16 cellular contexts compared by ENCODE assay signal in the genomic region with DNA sequence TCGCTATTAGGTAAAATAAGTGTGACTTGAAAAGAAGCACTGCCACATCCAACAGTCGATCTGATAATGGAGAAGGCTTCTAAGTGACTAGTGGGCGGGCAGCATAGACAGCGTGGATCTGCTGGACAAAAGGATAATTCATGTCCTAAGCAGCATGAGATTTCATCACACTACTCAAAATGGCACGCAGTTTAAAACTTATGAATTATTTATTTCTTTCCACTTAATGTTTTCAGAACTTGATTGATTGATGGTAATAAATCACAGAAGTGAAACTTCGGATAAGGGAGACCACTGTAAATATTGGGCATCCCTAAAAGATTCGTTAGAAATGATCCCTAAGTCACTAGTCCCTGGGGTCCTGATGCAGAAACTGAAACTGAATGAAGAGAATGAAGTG.
DNase-seq lines count a peak whose midpoint lies in the region; FAIRE-seq and TF ChIP-seq lines count a peak whose summit lies in the region.
"Had no signal": no experiment of that assay in that cellular context is flagged by ENCODE, and none has a peak within 500 bp of the region (broad histone marks: within the 10 kb centered on the region; RNA-seq: fewer than 3 reads in every experiment).

No MANE protein-coding gene starts in this region.

- H3K27ac Mint-ChIP-seq in glutamatergic neuron (ENCODE audit: unreplicated experiment): peak overlapping the region; percentile 99

- TF ChIP-seq CTCF in glutamatergic neuron (IDR thresholded peaks at IDR 0.05; ENCODE audit: partially characterized antibody, unreplicated experiment) (no peak), kidney (IDR thresholded peaks at IDR 0.05; ENCODE audit: borderline replicate concordance, extremely low read depth, insufficient read depth) (no peak)

- H3K9me3 ChIP-seq in kidney (ENCODE audit: control insufficient read depth in 1 of 2, low read length in 2 of 2): no peaks in the 10 kb centered on the region
- no peaks in the 10 kb centered on the region for H3K9me3 ChIP-seq in HAP-1
- H3K9me3 ChIP-seq: SJCRH30 had no signal

- no peak overlapping the region for H3K27ac ChIP-seq in kidney (ENCODE audit: low read depth in 2 of 2, low read length in 2 of 2)
- H3K27ac ChIP-seq: BLaER1 treated with 17β-estradiol and CSF1 and Interleukin-3, amounts not matched to agents 10 nM and 100 nM; RWPE1; SJCRH30 had no signal

- H3K4me1 Mint-ChIP-seq in glutamatergic neuron (ENCODE audit: low read depth, unreplicated experiment): peaks cover 42% of the 10 kb centered on the region

- H3K27me3 Mint-ChIP-seq in glutamatergic neuron (ENCODE audit: unreplicated experiment): peaks cover 5% of the 10 kb centered on the region

- no peaks in the 10 kb centered on the region for H3K27me3 ChIP-seq in HAP-1 (ENCODE audit: low read depth)
- H3K27me3 ChIP-seq: BLaER1 treated with 17β-estradiol and CSF1 and Interleukin-3, amounts not matched to agents 10 nM and 100 nM; SJCRH30 had no signal

- intact Hi-C loops in kidney (cut with DNase I): no loop called here

- peaks cover 15% of the 10 kb centered on the region for H3K9me3 Mint-ChIP-seq in glutamatergic neuron (ENCODE audit: unreplicated experiment)

- in situ Hi-C loops in HAP-1 (cut with MboI; ENCODE audit: low sequenced_read_pairs): no loop called here

- no peaks in the 10 kb centered on the region for H3K36me3 Mint-ChIP-seq in glutamatergic neuron (ENCODE audit: unreplicated experiment)

- no peak overlapping the region for H3K4me3 ChIP-seq in kidney (ENCODE audit: low read length in 2 of 2)
- H3K4me3 ChIP-seq in HAP-1: no peak overlapping the region
- H3K4me3 ChIP-seq: BLaER1 treated with 17β-estradiol and CSF1 and Interleukin-3, amounts not matched to agents 10 nM and 100 nM; SJCRH30 had no signal

- H3K9ac ChIP-seq in kidney (ENCODE audit: low read length in 2 of 2): no peak overlapping the region
- H3K9ac ChIP-seq: BLaER1 treated with 17β-estradiol and CSF1 and Interleukin-3, amounts not matched to agents 10 nM and 100 nM had no signal

- DNase-seq in DMS153 (lab: John Stamatoyannopoulos, UW) (peak; percentile 52), NCI-H748 (lab: John Stamatoyannopoulos, UW; ENCODE audit: unreplicated experiment) (peak; percentile 77), glutamatergic neuron (no peak), pons (ENCODE audit: low spot score) (peak; percentile 89), kidney (no peak), HAP-1 (ENCODE audit: low spot score in 2 of 2) (no peak), NCI-H2107 treated with DMSO at 0.1 percent for 48 hours (lab: John Stamatoyannopoulos, UW; ENCODE audit: unreplicated experiment) (no peak)
- no peak for DNase-seq in activated naive CD4-positive, alpha-beta T cell treated with anti-CD3 and anti-CD28 coated beads, Interleukin-2, amount 50 U/mL, for 16 hours
- DNase-seq: COR-L47, DMS53, MV-4-11, SJCRH30, SW 1271 had no signal

- H3K4me1 ChIP-seq in kidney (ENCODE audit: control insufficient read depth in 1 of 2, insufficient read depth in 1 of 2, low read depth in 1 of 2, low read length in 2 of 2) (no peaks in the 10 kb centered on the region), HAP-1 (peaks cover 7% of the 10 kb centered on the region)
- H3K4me1 ChIP-seq: BLaER1 treated with 17β-estradiol and CSF1 and Interleukin-3, amounts not matched to agents 10 nM and 100 nM; SJCRH30 had no signal

- no peaks in the 10 kb centered on the region for H3K36me3 ChIP-seq in kidney (ENCODE audit: control insufficient read depth in 1 of 2, insufficient read depth in 2 of 2, low read length in 2 of 2)
- H3K36me3 ChIP-seq in HAP-1 (replicated peaks): no peaks in the 10 kb centered on the region
- H3K36me3 ChIP-seq: BLaER1 treated with 17β-estradiol and CSF1 and Interleukin-3, amounts not matched to agents 10 nM and 100 nM had no signal

- H3K4me3 Mint-ChIP-seq in glutamatergic neuron (ENCODE audit: unreplicated experiment): peak overlapping the region; percentile 79

- FAIRE-seq in kidney (lab: Jason Lieb, UNC): no peak
- FAIRE-seq: GM18507 had no signal

Comparison
In these comparisons a context has a peak if more than half of its experiments do, and no peak if none do; other contexts are left out.
1. DNase-seq: peak in DMS153 (single experiment), NCI-H748 (single experiment) and pons (single experiment); none in glutamatergic neuron (single experiment), kidney (single experiment), HAP-1 (0 of 2), activated naive CD4-positive, alpha-beta T cell treated with anti-CD3 and anti-CD28 coated beads, Interleukin-2, amount 50 U/mL, for 16 hours (single experiment) and NCI-H2107 treated with DMSO at 0.1 percent for 48 hours (single experiment).